ENCODE assay signal across 8 cellular contexts in genomic region chr10:117360994-117361667, GRCh38. TPM values are rescaled to one million over a fixed set of nuclear protein-coding genes. Genes with fewer than 3 reads are reported as not detected.
A peak's percentile ranks its signal among the peaks of the same experiment; 100 is the strongest.
DNase-seq lines count a peak whose midpoint lies in the region; ATAC-seq and TF ChIP-seq lines count a peak whose summit lies in the region.
"Had no signal": no experiment of that assay in that cellular context is flagged by ENCODE, and none has a peak within 500 bp of the region (broad histone marks: within the 10 kb centered on the region; RNA-seq: fewer than 3 reads in every experiment).

No MANE protein-coding gene starts in this region.

- H3K4me1 ChIP-seq in skeletal muscle satellite cell (ENCODE audit: control insufficient read depth, insufficient read depth, low read length): peaks cover 53% of the 10 kb centered on the region
- H3K4me1 ChIP-seq in H9 (ENCODE audit: insufficient read depth, low read length): no peaks in the 10 kb centered on the region; the same call in 1 of the 2 replicates
- peaks cover 30% of the 10 kb centered on the region for H3K4me1 ChIP-seq in A673 (ENCODE audit: insufficient read depth, low read length, poor library complexity, severe bottlenecking)

- H3K9me3 Mint-ChIP-seq in H9: no peaks in the 10 kb centered on the region
- H3K9me3 Mint-ChIP-seq: activated T-helper 2 cell treated with anti-CD3 and anti-CD28 coated beads, Interferon-gamma antibody, Interleukin-2, Interleukin-4, amounts not matched to agents 10 μg/mL and 5 μg/mL and 100 μg/mL, durations not matched to agents 14 hours and 24 hours and 36 hours had no signal

- H3K36me3 Mint-ChIP-seq in H9 (ENCODE audit: insufficient read depth in 1 of 3, low read depth in 3 of 3): peaks cover 0 to 2% (median 0%) of the 10 kb centered on the region in 3 experiments; a peak in 1 of 7 replicates

- H3K9ac ChIP-seq in skeletal muscle satellite cell (ENCODE audit: low read depth, low read length) (no peak overlapping the region), H9 (ENCODE audit: extremely low read depth, insufficient read length, low read length) (no peak overlapping the region)

- DNase-seq in cardiac fibroblast (ENCODE audit: low read depth in 2 of 2) (peak; percentile 46 to 63), H9 (no peak), A673 (ENCODE audit: low spot score) (no peak)
- no peak for DNase-seq in activated CD4-positive, alpha-beta T cell treated with anti-CD3 and anti-CD28 coated beads, Interleukin-2, amount 50 U/mL, for 1 hour

- H3K27me3 Mint-ChIP-seq in H9 (ENCODE audit: low read depth): no peaks in the 10 kb centered on the region

- H3K56ac ChIP-seq in H9 (ENCODE audit: insufficient read length, low read depth, low read length): no peak overlapping the region

- no peak overlapping the region for H2BK120ac ChIP-seq in H9 (ENCODE audit: low read depth, low read length, poor library complexity, severe bottlenecking)

- H3T11ph ChIP-seq in H9 (ENCODE audit: low read length): no peak overlapping the region

- BruUV-seq in A673 (replicated peaks; lab: Mats Ljungman, UMichigan): no TSS peak

- TF ChIP-seq CTCF in cardiac fibroblast (IDR thresholded peaks at IDR 0.05; ENCODE audit: low read depth, low read length) (no peak), H9 (conservative IDR thresholded peaks at IDR 0.05) (no peak), A673 (conservative IDR thresholded peaks at IDR 0.05; ENCODE audit: low read depth, low read length) (no peak)

- H3K14ac ChIP-seq in H9 (ENCODE audit: insufficient read depth, low read length): no peak overlapping the region

- H4K5ac ChIP-seq in H9 (ENCODE audit: insufficient read length, low read depth, low read length): no peak overlapping the region

- POLR2A ChIA-PET in A673 (lab: Charles Lee; ENCODE audit: low non-redundant PET): interaction anchor here (0.6 kb wide), 1 partner anchor 640 kb away, joined by 4 read pairs; no protein-coding TSS in a partner anchor

- no peak overlapping the region for H2AK5ac ChIP-seq in H9 (ENCODE audit: insufficient read length, low read length)

- H4K91ac ChIP-seq in H9 (ENCODE audit: insufficient read length, low read depth, low read length): no peak overlapping the region

- H3K27ac ChIP-seq in H9 (ENCODE audit: insufficient read length, low read depth, low read length) (no peak overlapping the region), A673 (ENCODE audit: low read depth, low read length, poor library complexity, severe bottlenecking) (no peak overlapping the region)

- no peak overlapping the region for H3K4ac ChIP-seq in H9 (ENCODE audit: low read depth, low read length)

- no peak overlapping the region for H3K18ac ChIP-seq in H9 (ENCODE audit: insufficient read length, low read depth, low read length)

- H3K4me1 Mint-ChIP-seq in H9: peaks cover 25 to 26% of the 10 kb centered on the region in 2 experiments

- H3K4me3 Mint-ChIP-seq in H9: no peak overlapping the region

- ATAC-seq in GM19452 (IDR thresholded peaks at IDR 0.05; ENCODE audit: unreplicated experiment) (peak; percentile 56), HG03139 (IDR thresholded peaks at IDR 0.05; ENCODE audit: unreplicated experiment) (peak; percentile 60)

- H3K27me3 ChIP-seq in skeletal muscle satellite cell (ENCODE audit: control insufficient read depth, insufficient read depth, low read length) (no peaks in the 10 kb centered on the region), H9 (ENCODE audit: insufficient read depth, low read length) (no peaks in the 10 kb centered on the region), A673 (replicated peaks; ENCODE audit: insufficient read depth, low read depth, low read length, poor library complexity) (no peaks in the 10 kb centered on the region)

- peaks cover 16% of the 10 kb centered on the region; the same call in 1 of the 2 replicates for H3K79me2 ChIP-seq in H9 (ENCODE audit: insufficient read depth, low read length)

- no peaks in the 10 kb centered on the region for H3K36me3 ChIP-seq in skeletal muscle satellite cell (ENCODE audit: insufficient read depth, low read length)
- H3K36me3 ChIP-seq in A673 (ENCODE audit: insufficient read depth, low read length, poor library complexity, severe bottlenecking): no peaks in the 10 kb centered on the region

- no peak overlapping the region for H2BK15ac ChIP-seq in H9 (ENCODE audit: low read depth, low read length)

- H3K4me3 ChIP-seq in cardiac fibroblast (replicated peaks in 1 of 2; ENCODE audit: low read depth in 2 of 2, low read length in 2 of 2): no peak overlapping the region
- H3K4me3 ChIP-seq in skeletal muscle satellite cell (ENCODE audit: low read length): no peak overlapping the region
- no peak overlapping the region for H3K4me3 ChIP-seq in A673 (ENCODE audit: low read depth, low read length, poor library complexity, severe bottlenecking)

- no peaks in the 10 kb centered on the region for H4K20me1 ChIP-seq in H9 (ENCODE audit: control insufficient read depth, insufficient read depth, insufficient read length)

- no peak overlapping the region for H3K27ac Mint-ChIP-seq in H9
- H3K27ac Mint-ChIP-seq: activated T-helper 2 cell treated with anti-CD3 and anti-CD28 coated beads, Interferon-gamma antibody, Interleukin-2, Interleukin-4, amounts not matched to agents 10 μg/mL and 5 μg/mL and 100 μg/mL, durations not matched to agents 14 hours and 24 hours and 36 hours had no signal

- H2BK12ac ChIP-seq in H9 (ENCODE audit: insufficient read length, low read depth, low read length): no peak overlapping the region

- no peak overlapping the region for H4K8ac ChIP-seq in H9 (replicated peaks; ENCODE audit: insufficient read length, low read depth, low read length)

- no peak overlapping the region for H2AFZ ChIP-seq in H9 (ENCODE audit: low read length)

- intact Hi-C loops in A673 (cut with micrococcal nuclease; ENCODE audit: unreplicated experiment): no loop called here

- no peaks in the 10 kb centered on the region for H3K9me3 ChIP-seq in skeletal muscle satellite cell (replicated peaks; ENCODE audit: low read length)
- H3K9me3 ChIP-seq in H9 (ENCODE audit: control insufficient read depth, low read depth, low read length): no peaks in the 10 kb centered on the region
- H3K9me3 ChIP-seq in A673 (ENCODE audit: low read depth, low read length, poor library complexity, severe bottlenecking): no peaks in the 10 kb centered on the region

- CTCF ChIA-PET in A673 (lab: Charles Lee): no interaction called here

- H2BK20ac ChIP-seq in H9 (ENCODE audit: low read depth, low read length, poor library complexity, severe bottlenecking): no peak overlapping the region

- WGBS in H9 (ENCODE audit: extremely low coverage, insufficient read length, low lambda C conversion rate): no CpG with 5 or more reads among the region's 3 CpGs

- no peaks in the 10 kb centered on the region for H3K23me2 ChIP-seq in H9 (ENCODE audit: insufficient read length, low read depth, low read length, poor library complexity, severe bottlenecking)

- no peak overlapping the region for H2BK5ac ChIP-seq in H9 (ENCODE audit: insufficient read length, low read length)

- no peaks in the 10 kb centered on the region for H3K79me1 ChIP-seq in H9 (ENCODE audit: insufficient read depth, low read depth, low read length, poor library complexity, severe bottlenecking)

- H3K23ac ChIP-seq in H9 (ENCODE audit: insufficient read length, low read depth, low read length): no peak overlapping the region

- H3K4me2 ChIP-seq in skeletal muscle satellite cell (ENCODE audit: low read length) (peak overlapping the region; percentile 45), H9 (ENCODE audit: insufficient read depth, insufficient read length, low read length) (no peak overlapping the region)

RNA-seq across cellular contexts. Expression of gene PDZD8, which starts 14.1 kb away (rescaled TPM):
- 28.6 and 29.7 TPM in 2 replicates for total RNA-seq in skeletal muscle satellite cell (2012; rRNA removed)
- total RNA-seq in H9 (2021): 36.0 and 38.2 TPM in 2 replicates
- total RNA-seq in A673 (2021): 28.7 and 29.5 TPM in 2 replicates

Comparison
In these comparisons a context has a peak if more than half of its experiments do, and no peak if none do; other contexts are left out.
1. DNase-seq: peak in cardiac fibroblast (2 of 2); none in H9 (single experiment), A673 (single experiment) and activated CD4-positive, alpha-beta T cell treated with anti-CD3 and anti-CD28 coated beads, Interleukin-2, amount 50 U/mL, for 1 hour (single experiment).